ENCODE assay signal across 9 cellular contexts in the genomic region with DNA sequence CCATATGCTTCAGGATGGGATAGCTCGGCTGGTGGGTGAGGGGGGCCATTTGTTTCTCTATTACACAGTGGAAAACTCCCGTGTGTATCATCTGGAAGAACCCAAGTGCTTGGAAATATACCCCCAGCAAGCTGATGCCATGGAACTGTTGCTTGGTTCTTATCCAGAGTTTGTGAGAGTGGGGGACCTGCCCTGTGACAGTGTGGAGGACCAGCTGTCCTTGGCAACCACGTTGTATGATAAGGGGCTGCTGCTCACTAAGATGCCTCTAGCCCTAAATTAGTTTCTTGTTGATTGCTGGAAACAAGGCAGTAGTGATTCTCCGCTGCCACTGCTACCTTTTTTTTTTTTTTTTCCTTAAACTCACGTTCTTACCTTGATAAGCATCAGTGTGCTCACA. TPM values are rescaled to one million over a fixed set of nuclear protein-coding genes. Genes with fewer than 3 reads are reported as not detected.
DNase-seq lines count a peak whose midpoint lies in the region; ATAC-seq, FAIRE-seq and TF ChIP-seq lines count a peak whose summit lies in the region.
"Had no signal": no experiment of that assay in that cellular context is flagged by ENCODE, and none has a peak within 500 bp of the region (broad histone marks: within the 10 kb centered on the region; RNA-seq: fewer than 3 reads in every experiment).

No MANE protein-coding gene starts in this region.

- H3K4me3 ChIP-seq in HepG2 (replicated peaks in 1 of 3; ENCODE audit: insufficient read depth in 1 of 3, low read depth in 2 of 3, low read length in 3 of 3) (peak overlapping the region; percentile 58 to 84 (median 70); a peak in 4 of 6 replicates), right lobe of liver (no peak overlapping the region), iPS-18a (ENCODE audit: low read length) (peak overlapping the region; percentile 78)

- TF ChIP-seq EP300 in HepG2 (IDR thresholded peaks at IDR 0.05; ENCODE audit: low read depth in 2 of 2, low read length in 2 of 2) (no peak), HepG2 (CRISPR knock-in tag; IDR thresholded peaks at IDR 0.05; ENCODE audit: borderline replicate concordance) (no peak)

- H3K9ac ChIP-seq in HepG2 (ENCODE audit: insufficient read depth, low read depth, low read length): peak overlapping the region; percentile 85
- H3K9ac ChIP-seq in iPS-18a (ENCODE audit: low read length): no peak overlapping the region

- DNase-seq in HepG2 (ENCODE audit: low spot score) (no peak), right lobe of liver (no peak), NCI-H2171 treated with DMSO at 0.1 percent for 48 hours (lab: John Stamatoyannopoulos, UW) (no peak), GDM1 (lab: John Stamatoyannopoulos, UW) (no peak)
- no peak for DNase-seq in activated CD4-positive, alpha-beta memory T cell treated with anti-CD3 and anti-CD28 coated beads for 36 hours
- DNase-seq: NCI-H1436 treated with DMSO at 0.1 percent for 48 hours had no signal

- H3K9me3 ChIP-seq in HepG2 (ENCODE audit: low read length) (no peaks in the 10 kb centered on the region), right lobe of liver (no peaks in the 10 kb centered on the region), iPS-18a (ENCODE audit: control insufficient read depth, low read depth, low read length) (no peaks in the 10 kb centered on the region)

- intact Hi-C loops in HepG2 (cut with micrococcal nuclease; ENCODE audit: unreplicated experiment) (loop anchor here (5.0 kb wide), 1 partner anchor 45 kb away; the partner anchor contains the start of gene ACOT1), right lobe of liver (cut with DNase I) (no loop called here)
- intact Hi-C loops in activated CD4-positive, alpha-beta memory T cell treated with anti-CD3 and anti-CD28 coated beads for 36 hours (cut with micrococcal nuclease): loop anchor here (5.0 kb wide), 1 partner anchor 140 kb away; no protein-coding TSS in a partner anchor

- peaks cover 25% of the 10 kb centered on the region for H3K36me3 Mint-ChIP-seq in activated CD4-positive, alpha-beta memory T cell treated with anti-CD3 and anti-CD28 coated beads for 36 hours

- no peaks in the 10 kb centered on the region for H4K20me1 ChIP-seq in HepG2 (ENCODE audit: insufficient read depth, low read length)

- H3K9me3 Mint-ChIP-seq in activated CD4-positive, alpha-beta memory T cell treated with anti-CD3 and anti-CD28 coated beads for 36 hours: no peaks in the 10 kb centered on the region

- H3K27ac Mint-ChIP-seq in activated CD4-positive, alpha-beta memory T cell treated with anti-CD3 and anti-CD28 coated beads for 36 hours: no peak overlapping the region

- TF ChIP-seq CTCF in HepG2 (CRISPR knock-in tag; IDR thresholded peaks at IDR 0.05) (no peak), right lobe of liver (IDR thresholded peaks at IDR 0.05) (no peak)

- peaks cover 43% of the 10 kb centered on the region for H3K4me1 Mint-ChIP-seq in activated CD4-positive, alpha-beta memory T cell treated with anti-CD3 and anti-CD28 coated beads for 36 hours (ENCODE audit: low read depth)

- TSS peak; percentile 57 for BruUV-seq in HepG2 (replicated peaks; lab: Mats Ljungman, UMichigan)

- in situ Hi-C loops in HepG2 (cut with HindIII; ENCODE audit: extremely low pct_ligation_motif_present, low pct_unique_long_range_greater_than_20kb): no loop called here

- CTCF ChIA-PET in HepG2 (lab: Yijun Ruan, JAX; ENCODE audit: low intra/inter-chr PET ratio, low total read pairs): no interaction called here
- CTCF ChIA-PET in activated CD4-positive, alpha-beta memory T cell treated with anti-CD3 and anti-CD28 coated beads for 36 hours (lab: Charles Lee): interaction anchor here (0.7 to 1.0 kb wide), 2 partner anchors 21 to 78 kb away, joined by 3 to 4 read pairs; no protein-coding TSS in a partner anchor

- no peaks in the 10 kb centered on the region for H3K27me3 Mint-ChIP-seq in activated CD4-positive, alpha-beta memory T cell treated with anti-CD3 and anti-CD28 coated beads for 36 hours

- H3K27ac ChIP-seq in HepG2 (ENCODE audit: extremely low read length, insufficient read depth, low read length) (no peak overlapping the region), right lobe of liver (no peak overlapping the region), iPS-18a (ENCODE audit: low read length) (no peak overlapping the region)

- ATAC-seq in HepG2 (no peak), right lobe of liver (no peak), HG03439 (IDR thresholded peaks at IDR 0.05; ENCODE audit: unreplicated experiment) (no peak), HG03442 (IDR thresholded peaks at IDR 0.05; ENCODE audit: unreplicated experiment) (no peak)

- WGBS in HepG2 (ENCODE audit: low lambda C conversion rate): 58% methylated on average over 5 of the region's 5 CpGs
- WGBS in right lobe of liver (ENCODE audit: insufficient coverage, low coverage, low lambda C conversion rate, missing lambda C conversion rate): 83% methylated on average over 5 of the region's 5 CpGs

- H3K79me2 ChIP-seq in HepG2 (ENCODE audit: insufficient read depth, low read length): peaks cover 23% of the 10 kb centered on the region

- H3K36me3 ChIP-seq in HepG2 (replicated peaks in 1 of 2; ENCODE audit: control insufficient read depth in 1 of 2, insufficient read depth in 2 of 2, low read length in 2 of 2) (no peaks in the 10 kb centered on the region), right lobe of liver (no peaks in the 10 kb centered on the region), iPS-18a (ENCODE audit: control insufficient read depth, low read depth, low read length) (no peaks in the 10 kb centered on the region)

- TF ChIP-seq RAD21 in HepG2 (CRISPR knock-in tag; IDR thresholded peaks at IDR 0.05): no peak

- FAIRE-seq in HepG2 (lab: Jason Lieb, UNC): no peak

- POLR2A ChIA-PET in HepG2 (lab: Yijun Ruan, JAX): no interaction called here
- POLR2A ChIA-PET in activated CD4-positive, alpha-beta memory T cell treated with anti-CD3 and anti-CD28 coated beads for 36 hours (lab: Charles Lee): interaction anchor here (0.6 kb wide), 1 partner anchor 255 kb away, joined by 3 read pairs; no protein-coding TSS in a partner anchor

- H3K27me3 ChIP-seq in HepG2 (ENCODE audit: control insufficient read depth in 1 of 2, insufficient read depth in 2 of 2, low read length in 2 of 2): no peaks in the 10 kb centered on the region
- no peaks in the 10 kb centered on the region for H3K27me3 ChIP-seq in right lobe of liver
- peaks cover 6% of the 10 kb centered on the region for H3K27me3 ChIP-seq in iPS-18a (ENCODE audit: control insufficient read depth, insufficient read depth, low read length)

- H3K4me3 Mint-ChIP-seq in activated CD4-positive, alpha-beta memory T cell treated with anti-CD3 and anti-CD28 coated beads for 36 hours: peak overlapping the region; percentile 77

- no peak overlapping the region for H2AFZ ChIP-seq in HepG2 (ENCODE audit: low read length)

- TF ChIP-seq POLR2A in HepG2 (IDR thresholded peaks at IDR 0.05; ENCODE audit: insufficient read depth in 1 of 2, low read depth in 2 of 2, low read length in 2 of 2) (no peak), right lobe of liver (IDR thresholded peaks at IDR 0.05) (no peak)

- peak overlapping the region; percentile 85 for H3K4me2 ChIP-seq in HepG2 (ENCODE audit: low read depth, low read length)

- H3K4me1 ChIP-seq in HepG2 (ENCODE audit: insufficient read depth, low read length): peaks cover 39% of the 10 kb centered on the region
- peaks cover 0 to 23% (median 10%) of the 10 kb centered on the region in 4 donors for H3K4me1 ChIP-seq in right lobe of liver
- H3K4me1 ChIP-seq in iPS-18a (ENCODE audit: control insufficient read depth, low read depth, low read length): peaks cover 10% of the 10 kb centered on the region

RNA-seq across cellular contexts. Expression of gene RIOX1, which starts 1.9 kb away (rescaled TPM):
- 15.0 and 15.9 TPM in 2 replicates for total RNA-seq in HepG2 (2016; rRNA removed; fragmentation: Illumina TruSeq; extraction: Trizol)
- 1.1 and 1.4 TPM in 2 replicates for total RNA-seq in HepG2 (2016; cell fraction: cytosol; rRNA removed; fragmentation: Illumina TruSeq; extraction: Trizol; ENCODE audit: low read depth)
- total RNA-seq in HepG2 (2016; cell fraction: insoluble cytoplasmic fraction; rRNA removed; fragmentation: Illumina TruSeq; extraction: Trizol): 14.6 and 15.0 TPM in 2 replicates
- 4.5 and 4.9 TPM in 2 replicates for total RNA-seq in HepG2 (2016; cell fraction: membrane; rRNA removed; fragmentation: Illumina TruSeq; extraction: Trizol)
- 6.9 and 8.2 TPM in 2 replicates for total RNA-seq in HepG2 (2016; cell fraction: nucleus; rRNA removed; fragmentation: Illumina TruSeq; extraction: Trizol)
- 4.5 and 6.4 TPM in 2 replicates for polyA plus RNA-seq in HepG2 (2011; rRNA removed)
- polyA plus RNA-seq in HepG2 (2011; cell fraction: cytosol; rRNA removed): 5.1 and 5.6 TPM in 2 replicates
- polyA plus RNA-seq in HepG2 (2011; cell fraction: nucleus; rRNA removed): 6.1 and 6.4 TPM in 2 replicates
- 3.6 and 4.5 TPM in 2 replicates for polyA plus RNA-seq in HepG2 (2012)
- 0.70 and 0.74 TPM in 2 replicates for polyA plus RNA-seq in HepG2 (2016; cell fraction: cytosol; fragmentation: Illumina TruSeq; extraction: Trizol; ENCODE audit: low read depth)
- 14.9 and 15.5 TPM in 2 replicates for polyA plus RNA-seq in HepG2 (2016; cell fraction: insoluble cytoplasmic fraction; fragmentation: Illumina TruSeq; extraction: Trizol; ENCODE audit: low read depth)
- 1.9 and 2.0 TPM in 2 replicates for polyA plus RNA-seq in HepG2 (2016; cell fraction: membrane; fragmentation: Illumina TruSeq; extraction: Trizol; ENCODE audit: low read depth)
- polyA plus RNA-seq in HepG2 (2016; cell fraction: nucleus; fragmentation: Illumina TruSeq; extraction: Trizol; ENCODE audit: insufficient read depth, low read depth): 8.8 and 10.1 TPM in 2 replicates
- polyA minus RNA-seq in HepG2 (2011; rRNA and poly(A)+ RNA removed; ENCODE audit: low replicate concordance): 12.5 and 31.8 TPM in 2 replicates
- polyA minus RNA-seq in HepG2 (2011; cell fraction: cytosol; rRNA and poly(A)+ RNA removed): 5.6 and 5.8 TPM in 2 replicates
- 10.3 and 10.8 TPM in 2 replicates for polyA minus RNA-seq in HepG2 (2011; cell fraction: nucleus; rRNA and poly(A)+ RNA removed)
- 10 to 100 TPM in 2 of 6 experiments, 1 to 10 TPM in 4; 4.7 to 12.4 (median 5.7) TPM for total RNA-seq in right lobe of liver
- 10 to 100 TPM; 13.9 to 15.5 TPM for total RNA-seq in activated CD4-positive, alpha-beta memory T cell treated with anti-CD3 and anti-CD28 coated beads for 36 hours

RNA-seq across cellular contexts. Expression of gene NUMB, which starts 34.3 kb away (rescaled TPM):
- total RNA-seq in HepG2 (2016; rRNA removed; fragmentation: Illumina TruSeq; extraction: Trizol) (20.3 and 27.7 TPM in 2 replicates), right lobe of liver (10 to 100 TPM; 28.3 to 48.4 (median 43.7) TPM)
- total RNA-seq in HepG2 (2016; cell fraction: cytosol; rRNA removed; fragmentation: Illumina TruSeq; extraction: Trizol; ENCODE audit: low read depth): 5.7 and 8.8 TPM in 2 replicates
- 22.2 and 31.9 TPM in 2 replicates for total RNA-seq in HepG2 (2016; cell fraction: insoluble cytoplasmic fraction; rRNA removed; fragmentation: Illumina TruSeq; extraction: Trizol)
- total RNA-seq in HepG2 (2016; cell fraction: membrane; rRNA removed; fragmentation: Illumina TruSeq; extraction: Trizol): 14.7 and 15.0 TPM in 2 replicates
- 34.7 and 36.8 TPM in 2 replicates for total RNA-seq in HepG2 (2016; cell fraction: nucleus; rRNA removed; fragmentation: Illumina TruSeq; extraction: Trizol)
- 71.1 and 77.1 TPM in 2 replicates for polyA plus RNA-seq in HepG2 (2011; rRNA removed)
- 46.5 and 51.7 TPM in 2 replicates for polyA plus RNA-seq in HepG2 (2011; cell fraction: cytosol; rRNA removed)
- 87.4 and 94.3 TPM in 2 replicates for polyA plus RNA-seq in HepG2 (2011; cell fraction: nucleus; rRNA removed)
- polyA plus RNA-seq in HepG2 (2012): 32.2 and 36.9 TPM in 2 replicates
- polyA plus RNA-seq in HepG2 (2016; cell fraction: cytosol; fragmentation: Illumina TruSeq; extraction: Trizol; ENCODE audit: low read depth): 2.7 and 3.2 TPM in 2 replicates
- 41.7 and 43.4 TPM in 2 replicates for polyA plus RNA-seq in HepG2 (2016; cell fraction: insoluble cytoplasmic fraction; fragmentation: Illumina TruSeq; extraction: Trizol; ENCODE audit: low read depth)
- polyA plus RNA-seq in HepG2 (2016; cell fraction: membrane; fragmentation: Illumina TruSeq; extraction: Trizol; ENCODE audit: low read depth): 9.9 and 10.5 TPM in 2 replicates
- polyA plus RNA-seq in HepG2 (2016; cell fraction: nucleus; fragmentation: Illumina TruSeq; extraction: Trizol; ENCODE audit: insufficient read depth, low read depth): 52.2 and 60.2 TPM in 2 replicates
- polyA minus RNA-seq in HepG2 (2011; rRNA and poly(A)+ RNA removed; ENCODE audit: low replicate concordance): 149 and 174 TPM in 2 replicates
- polyA minus RNA-seq in HepG2 (2011; cell fraction: cytosol; rRNA and poly(A)+ RNA removed): 41.3 and 51.9 TPM in 2 replicates
- polyA minus RNA-seq in HepG2 (2011; cell fraction: nucleus; rRNA and poly(A)+ RNA removed): 101 and 107 TPM in 2 replicates
- total RNA-seq in activated CD4-positive, alpha-beta memory T cell treated with anti-CD3 and anti-CD28 coated beads for 36 hours: 10 to 100 TPM; 45.0 to 46.9 TPM

RNA-seq across cellular contexts. Expression of gene ACOT1, which starts 44.3 kb away (rescaled TPM):
- total RNA-seq in HepG2 (2016; rRNA removed; fragmentation: Illumina TruSeq; extraction: Trizol) (38.2 and 40.4 TPM in 2 replicates), right lobe of liver (10 to 100 TPM; 10.2 to 37.5 (median 27.0) TPM)
- total RNA-seq in HepG2 (2016; cell fraction: cytosol; rRNA removed; fragmentation: Illumina TruSeq; extraction: Trizol; ENCODE audit: low read depth): 4.1 and 5.2 TPM in 2 replicates
- total RNA-seq in HepG2 (2016; cell fraction: insoluble cytoplasmic fraction; rRNA removed; fragmentation: Illumina TruSeq; extraction: Trizol): 36.2 and 38.3 TPM in 2 replicates
- 7.6 and 9.3 TPM in 2 replicates for total RNA-seq in HepG2 (2016; cell fraction: membrane; rRNA removed; fragmentation: Illumina TruSeq; extraction: Trizol)
- 21.0 and 22.0 TPM in 2 replicates for total RNA-seq in HepG2 (2016; cell fraction: nucleus; rRNA removed; fragmentation: Illumina TruSeq; extraction: Trizol)
- 24.3 and 31.6 TPM in 2 replicates for polyA plus RNA-seq in HepG2 (2011; rRNA removed)
- 33.0 and 37.5 TPM in 2 replicates for polyA plus RNA-seq in HepG2 (2011; cell fraction: cytosol; rRNA removed)
- polyA plus RNA-seq in HepG2 (2011; cell fraction: nucleus; rRNA removed): 18.0 and 23.9 TPM in 2 replicates
- polyA plus RNA-seq in HepG2 (2012): 14.1 and 23.5 TPM in 2 replicates
- 3.5 and 4.3 TPM in 2 replicates for polyA plus RNA-seq in HepG2 (2016; cell fraction: cytosol; fragmentation: Illumina TruSeq; extraction: Trizol; ENCODE audit: low read depth)
- 37.7 and 41.3 TPM in 2 replicates for polyA plus RNA-seq in HepG2 (2016; cell fraction: insoluble cytoplasmic fraction; fragmentation: Illumina TruSeq; extraction: Trizol; ENCODE audit: low read depth)
- polyA plus RNA-seq in HepG2 (2016; cell fraction: membrane; fragmentation: Illumina TruSeq; extraction: Trizol; ENCODE audit: low read depth): 5.2 and 5.5 TPM in 2 replicates
- polyA plus RNA-seq in HepG2 (2016; cell fraction: nucleus; fragmentation: Illumina TruSeq; extraction: Trizol; ENCODE audit: insufficient read depth, low read depth): 23.5 and 24.3 TPM in 2 replicates
- polyA minus RNA-seq in HepG2 (2011; rRNA and poly(A)+ RNA removed; ENCODE audit: low replicate concordance): 4.5 and 25.4 TPM in 2 replicates
- polyA minus RNA-seq in HepG2 (2011; cell fraction: cytosol; rRNA and poly(A)+ RNA removed): 12.0 and 13.8 TPM in 2 replicates
- polyA minus RNA-seq in HepG2 (2011; cell fraction: nucleus; rRNA and poly(A)+ RNA removed): 9.9 and 15.3 TPM in 2 replicates
- 1 to 10 TPM in 1 of 2 experiments, under 1 TPM in 1; 0.80 to 1.2 TPM for total RNA-seq in activated CD4-positive, alpha-beta memory T cell treated with anti-CD3 and anti-CD28 coated beads for 36 hours

Comparison
In these comparisons a context has a peak if more than half of its experiments do, and no peak if none do; other contexts are left out.
1. H3K4me3 ChIP-seq: peak in HepG2 (3 of 3) and iPS-18a (single experiment); none in right lobe of liver (0 of 3).
2. intact Hi-C loops: an anchor here in HepG2 (5.0 kb wide) and activated CD4-positive, alpha-beta memory T cell treated with anti-CD3 and anti-CD28 coated beads for 36 hours (5.0 kb wide); none called in right lobe of liver.